ENCODE assay signal across 11 cellular contexts in the genomic region with DNA sequence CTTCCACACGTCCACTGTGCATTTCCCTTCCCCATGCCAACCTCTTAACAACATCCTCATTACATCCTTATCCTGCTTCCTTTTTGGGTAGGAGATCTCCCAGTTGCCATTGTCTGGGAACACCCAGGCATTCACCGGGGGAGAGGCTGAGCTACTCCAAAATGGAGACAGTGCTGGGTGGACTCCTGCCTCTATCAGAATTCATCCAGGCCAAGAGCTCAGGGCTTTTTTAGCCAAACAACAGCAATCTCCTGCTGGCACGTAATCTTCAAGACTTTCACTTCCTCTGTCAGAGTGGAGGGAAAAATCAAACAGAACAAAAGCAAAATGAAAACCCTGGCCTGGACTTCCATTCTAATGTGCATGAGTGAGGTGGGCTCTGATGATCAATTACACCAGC.
DNase-seq lines count a peak whose midpoint lies in the region; ATAC-seq and TF ChIP-seq lines count a peak whose summit lies in the region.
"Had no signal": no experiment of that assay in that cellular context is flagged by ENCODE, and none has a peak within 500 bp of the region (broad histone marks: within the 10 kb centered on the region; RNA-seq: fewer than 3 reads in every experiment).

No MANE protein-coding gene starts in this region.

- H3K9ac ChIP-seq in BLaER1, result no peak overlapping the region

- H3K36me3 ChIP-seq in BLaER1, result no peaks in the 10 kb centered on the region
- no peaks in the 10 kb centered on the region for H3K36me3 ChIP-seq in Peyer's patch

- no peaks in the 10 kb centered on the region for H4K20me1 ChIP-seq in BLaER1

- intact Hi-C loops in left cardiac atrium (cut with DNase I), result no loop called here

- no peak overlapping the region for H3K4me3 Mint-ChIP-seq in activated T-cell treated with anti-CD3 and anti-CD28 coated beads, Interleukin-2, amount 50 U/mL, for 72 hours

- no peaks in the 10 kb centered on the region for H3K9me3 Mint-ChIP-seq in activated T-cell treated with anti-CD3 and anti-CD28 coated beads, Interleukin-2, amount 50 U/mL, for 72 hours

- no peak for TF ChIP-seq POLR2A in Peyer's patch (IDR thresholded peaks at IDR 0.05)

- ATAC-seq in GM21367 (IDR thresholded peaks at IDR 0.05; ENCODE audit: unreplicated experiment) (peak; percentile 67), left cardiac atrium (peak; percentile 31 to 50), omental fat pad (ENCODE audit: low FRiP score) (no peak), HG03439 (IDR thresholded peaks at IDR 0.05; ENCODE audit: unreplicated experiment) (no peak)
- no peak for ATAC-seq in activated T-cell treated with anti-CD3 and anti-CD28 coated beads, Interleukin-2, amount 50 U/mL, for 72 hours (replicated peaks in 1 of 2)
- ATAC-seq: body of pancreas had no signal

- H3K27me3 ChIP-seq in BLaER1, result no peaks in the 10 kb centered on the region
- H3K27me3 ChIP-seq in Peyer's patch, result no peaks in the 10 kb centered on the region
- H3K27me3 ChIP-seq: body of pancreas had no signal

- H3K4me1 ChIP-seq in BLaER1 (peaks cover 23% of the 10 kb centered on the region; the same call in 1 of the 2 replicates), Peyer's patch (peaks cover 0 to 8% (median 0%) of the 10 kb centered on the region in 4 donors)
- H3K4me1 ChIP-seq: body of pancreas had no signal

- H3K27ac ChIP-seq in BLaER1 (peak overlapping the region; percentile 72), Peyer's patch (no peak overlapping the region)
- H3K27ac ChIP-seq: SK-N-MC had no signal

- H3K4me2 ChIP-seq in BLaER1, result peak overlapping the region; percentile 63

- no peak overlapping the region for H3K27ac Mint-ChIP-seq in activated T-cell treated with anti-CD3 and anti-CD28 coated beads, Interleukin-2, amount 50 U/mL, for 72 hours

- peaks cover 5% of the 10 kb centered on the region for H3K4me1 Mint-ChIP-seq in activated T-cell treated with anti-CD3 and anti-CD28 coated beads, Interleukin-2, amount 50 U/mL, for 72 hours (ENCODE audit: low read depth)

- TF ChIP-seq CTCF in omental fat pad (IDR thresholded peaks at IDR 0.05), result no peak
- no peak for TF ChIP-seq CTCF in Peyer's patch (IDR thresholded peaks at IDR 0.05)

- H3K4me3 ChIP-seq in BLaER1, result no peak overlapping the region
- H3K4me3 ChIP-seq in Peyer's patch, result no peak overlapping the region
- H3K4me3 ChIP-seq: body of pancreas, lung, SK-N-MC had no signal

- H3K27me3 Mint-ChIP-seq in activated T-cell treated with anti-CD3 and anti-CD28 coated beads, Interleukin-2, amount 50 U/mL, for 72 hours (ENCODE audit: low read depth), result peaks cover 6% of the 10 kb centered on the region

- peak; percentile 19 for DNase-seq in NCI-H2227 (lab: John Stamatoyannopoulos, UW; ENCODE audit: unreplicated experiment)
- DNase-seq in left cardiac atrium, result no peak
- DNase-seq in omental fat pad (ENCODE audit: low spot score), result no peak
- DNase-seq in activated T-cell treated with anti-CD3 and anti-CD28 coated beads, Interleukin-2, amount 50 U/mL, for 72 hours, result no peak
- no peak for DNase-seq in Peyer's patch
- DNase-seq: body of pancreas had no signal

- no peaks in the 10 kb centered on the region for H3K36me3 Mint-ChIP-seq in activated T-cell treated with anti-CD3 and anti-CD28 coated beads, Interleukin-2, amount 50 U/mL, for 72 hours (ENCODE audit: insufficient read depth in 2 of 2)

- no peaks in the 10 kb centered on the region for H3K9me3 ChIP-seq in BLaER1
- no peaks in the 10 kb centered on the region for H3K9me3 ChIP-seq in Peyer's patch
- H3K9me3 ChIP-seq: body of pancreas had no signal

Comparison
In these comparisons a context has a peak if more than half of its experiments do, and no peak if none do; other contexts are left out.
1. ATAC-seq: peak in GM21367 (single experiment) and left cardiac atrium (2 of 2); none in omental fat pad (single experiment), HG03439 (single experiment) and activated T-cell treated with anti-CD3 and anti-CD28 coated beads, Interleukin-2, amount 50 U/mL, for 72 hours (0 of 2).